Comparison of ENCODE assay signal across 1 cellular context in the genomic region with DNA sequence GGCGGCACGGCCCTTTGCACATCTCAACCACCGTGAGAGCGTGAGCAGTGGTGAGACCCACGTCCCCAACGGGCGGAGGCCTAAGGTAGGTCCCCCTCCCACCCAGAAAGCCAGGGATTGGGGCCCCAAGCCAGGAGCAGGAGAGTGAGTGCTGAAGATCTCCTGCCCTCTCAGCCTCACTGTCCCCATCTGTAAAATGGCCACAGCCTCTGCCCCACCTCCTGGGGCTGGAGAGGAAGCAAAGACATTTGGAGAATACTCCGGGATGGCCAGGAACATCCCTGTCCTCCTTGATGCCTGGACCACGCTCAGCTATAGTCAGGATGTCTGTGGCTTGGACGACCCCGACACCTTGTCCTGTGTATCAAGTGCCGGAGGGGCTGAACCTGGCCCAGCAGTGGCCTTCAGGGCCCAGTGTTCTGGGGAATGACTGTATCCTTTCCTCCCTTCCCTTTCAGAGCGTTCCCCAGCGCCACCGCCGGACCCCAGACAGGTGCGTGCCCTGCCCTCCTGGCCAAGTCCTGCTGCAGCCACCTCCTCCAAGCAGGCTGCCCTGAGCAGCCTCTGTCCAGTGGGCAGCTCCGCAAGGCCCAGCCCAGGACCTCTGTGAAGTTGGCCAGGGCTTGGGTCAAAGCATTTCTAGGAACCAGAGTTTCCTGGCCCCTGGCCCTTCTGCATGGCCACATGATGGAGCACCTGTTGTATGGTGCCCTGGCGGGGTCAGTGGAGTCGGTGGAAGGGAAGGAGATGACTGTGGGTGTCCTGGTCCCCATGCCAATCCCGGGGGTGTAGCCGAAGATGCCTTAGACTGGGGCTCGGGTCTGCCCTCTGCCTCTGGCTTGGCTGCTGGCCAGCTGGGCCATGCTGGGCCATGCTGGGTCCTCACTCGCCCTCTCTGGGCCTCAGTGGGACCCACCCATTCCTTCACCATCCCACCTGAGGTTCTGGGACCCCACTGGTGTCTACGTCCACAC.
A peak's percentile ranks its signal among the peaks of the same experiment; 100 is the strongest.
TF ChIP-seq lines count a peak whose summit lies in the region.

No MANE protein-coding gene starts in this region.

TF ChIP-seq in HepG2, 621 proteins besides CTCF, POLR2A, EP300 and RAD21:
- TF ChIP-seq KLF6 (CRISPR knock-in tag; IDR thresholded peaks at IDR 0.05) (no peak), ZNF768 (CRISPR knock-in tag; IDR thresholded peaks at IDR 0.05) (peak; percentile 98), CEBPB (IDR thresholded peaks at IDR 0.05; ENCODE audit: borderline replicate concordance, low read depth, low read length) (no peak), EED (CRISPR knock-in tag; IDR thresholded peaks at IDR 0.05) (0 out of 2 replicates have a peak, but pooled peaks have one; percentile 6), ZMYM3 (CRISPR knock-in tag; IDR thresholded peaks at IDR 0.05) (peak; percentile 86), CHD4 (IDR thresholded peaks at IDR 0.05; ENCODE audit: borderline replicate concordance, low read length) (peak; percentile 34; the same call in 1 of the 2 replicates), XRCC5 (optimal IDR thresholded peaks at IDR 0.05; ENCODE audit: low read length) (no peak), SP4 (CRISPR knock-in tag; IDR thresholded peaks at IDR 0.05) (0 out of 2 replicates have a peak, but pooled peaks have one; percentile 19), ZNF629 (CRISPR knock-in tag; conservative IDR thresholded peaks at IDR 0.05) (peak; percentile 96), ADNP (CRISPR knock-in tag; IDR thresholded peaks at IDR 0.05) (0 out of 2 replicates have a peak, but pooled peaks have one; percentile 42), DNMT1 (CRISPR knock-in tag; IDR thresholded peaks at IDR 0.05) (0 out of 2 replicates have a peak, but pooled peaks have one; percentile 38), KDM1A (CRISPR knock-in tag; IDR thresholded peaks at IDR 0.05) (peak; percentile 60; the same call in 1 of the 2 replicates), NFE2L1 (CRISPR knock-in tag; IDR thresholded peaks at IDR 0.05; ENCODE audit: borderline replicate concordance) (peak; percentile 69; the same call in 1 of the 2 replicates), SMAD1 (CRISPR knock-in tag; IDR thresholded peaks at IDR 0.05; ENCODE audit: borderline replicate concordance, low read depth) (0 out of 2 replicates have a peak, but pooled peaks have one; percentile 1)
- TF ChIP-seq, protein P1, sequence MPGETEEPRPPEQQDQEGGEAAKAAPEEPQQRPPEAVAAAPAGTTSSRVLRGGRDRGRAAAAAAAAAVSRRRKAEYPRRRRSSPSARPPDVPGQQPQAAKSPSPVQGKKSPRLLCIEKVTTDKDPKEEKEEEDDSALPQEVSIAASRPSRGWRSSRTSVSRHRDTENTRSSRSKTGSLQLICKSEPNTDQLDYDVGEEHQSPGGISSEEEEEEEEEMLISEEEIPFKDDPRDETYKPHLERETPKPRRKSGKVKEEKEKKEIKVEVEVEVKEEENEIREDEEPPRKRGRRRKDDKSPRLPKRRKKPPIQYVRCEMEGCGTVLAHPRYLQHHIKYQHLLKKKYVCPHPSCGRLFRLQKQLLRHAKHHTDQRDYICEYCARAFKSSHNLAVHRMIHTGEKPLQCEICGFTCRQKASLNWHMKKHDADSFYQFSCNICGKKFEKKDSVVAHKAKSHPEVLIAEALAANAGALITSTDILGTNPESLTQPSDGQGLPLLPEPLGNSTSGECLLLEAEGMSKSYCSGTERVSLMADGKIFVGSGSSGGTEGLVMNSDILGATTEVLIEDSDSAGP (CRISPR knock-in tag; IDR thresholded peaks at IDR 0.05; ENCODE audit: borderline replicate concordance) = peak; percentile 10
- TF ChIP-seq, protein P2, sequence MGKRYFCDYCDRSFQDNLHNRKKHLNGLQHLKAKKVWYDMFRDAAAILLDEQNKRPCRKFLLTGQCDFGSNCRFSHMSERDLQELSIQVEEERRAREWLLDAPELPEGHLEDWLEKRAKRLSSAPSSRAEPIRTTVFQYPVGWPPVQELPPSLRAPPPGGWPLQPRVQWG (CRISPR knock-in tag; IDR thresholded peaks at IDR 0.05; ENCODE audit: borderline replicate concordance, low read depth) = no peak
